8 cellular contexts compared by ENCODE assay signal in the genomic region with DNA sequence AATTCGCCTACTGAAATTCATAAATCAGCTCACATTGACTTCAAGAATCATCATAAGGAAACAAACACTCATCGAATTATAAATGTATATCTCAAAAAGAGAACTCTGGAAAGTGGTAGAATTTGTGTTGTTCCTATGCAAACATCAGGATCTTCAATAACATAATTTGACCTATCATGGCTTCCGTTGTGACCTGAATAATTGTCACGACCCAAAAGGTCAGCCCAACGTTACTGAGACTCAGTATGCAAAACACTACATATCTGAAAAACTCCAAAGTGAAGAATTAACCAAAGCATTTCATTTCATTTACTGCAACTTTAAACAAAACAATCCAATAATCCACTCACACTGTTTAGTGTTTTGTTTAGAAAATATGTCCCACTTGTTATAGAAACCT. TPM values are rescaled to one million over a fixed set of nuclear protein-coding genes. Genes with fewer than 3 reads are reported as not detected.
A peak's percentile ranks its signal among the peaks of the same experiment; 100 is the strongest.
DNase-seq lines count a peak whose midpoint lies in the region; ATAC-seq, FAIRE-seq and TF ChIP-seq lines count a peak whose summit lies in the region.

No MANE protein-coding gene starts in this region.

- H3K27ac ChIP-seq in KMS-11 = peak overlapping the region; percentile 98; the same call in 1 of the 2 replicates
- peak overlapping the region; percentile 98 for H3K27ac ChIP-seq in naive thymus-derived CD4-positive, alpha-beta T cell (ENCODE audit: low read depth, low read length)

- DNase-seq in AG10803 (ENCODE audit: low read depth) = no peak
- DNase-seq in bronchial epithelial cell (ENCODE audit: low read depth) = no peak
- no peak for DNase-seq in naive thymus-derived CD4-positive, alpha-beta T cell
- no peak for DNase-seq in stimulated activated naive CD4-positive, alpha-beta T cell treated with Interleukin-2 at 50 U/mL for 16 hours (lab: John Stamatoyannopoulos, UW)
- DNase-seq in EL = no peak
- DNase-seq in NCI-H1092 (lab: John Stamatoyannopoulos, UW) = no peak
- no peak for DNase-seq in head of caudate nucleus

- H2AFZ ChIP-seq in KMS-11 (ENCODE audit: low read depth) = no peak overlapping the region

- H3K36me3 ChIP-seq in KMS-11 (ENCODE audit: insufficient read depth) (no peaks in the 10 kb centered on the region), bronchial epithelial cell (ENCODE audit: control insufficient read depth, insufficient read depth, low read length) (no peaks in the 10 kb centered on the region)
- H3K36me3 ChIP-seq in naive thymus-derived CD4-positive, alpha-beta T cell (ENCODE audit: control insufficient read depth in 2 of 3, insufficient read depth in 3 of 3, low read length in 3 of 3) = peaks cover 0 to 5% (median 0%) of the 10 kb centered on the region in 3 experiments

- intact Hi-C loops in naive thymus-derived CD4-positive, alpha-beta T cell (cut with micrococcal nuclease) = loop anchor here (2.0 to 10.0 kb wide), 12 partner anchors 25 to 1331 kb away; a partner anchor contains a TSS
- intact Hi-C loops in head of caudate nucleus (cut with DNase I) = loop anchor here (2.0 to 10.0 kb wide), 2 partner anchors 163 to 371 kb away; a partner anchor contains a TSS

- H3K4me3 Mint-ChIP-seq in naive thymus-derived CD4-positive, alpha-beta T cell = peak overlapping the region in 5 of 10 donors; percentile 95 to 99 (median 97)

- no peaks in the 10 kb centered on the region for H3K9me3 ChIP-seq in naive thymus-derived CD4-positive, alpha-beta T cell (ENCODE audit: control insufficient read depth in 2 of 3, low read length in 3 of 3)

- peak overlapping the region; percentile 80; the same call in 1 of the 2 replicates for H3K9ac ChIP-seq in KMS-11

- H3K4me1 ChIP-seq in KMS-11 (ENCODE audit: low read depth, poor library complexity, severe bottlenecking) = peaks cover 41% of the 10 kb centered on the region
- peaks cover 49 to 50% of the 10 kb centered on the region in 2 donors for H3K4me1 ChIP-seq in naive thymus-derived CD4-positive, alpha-beta T cell (ENCODE audit: control insufficient read depth in 2 of 2, insufficient read depth in 2 of 2, low read length in 2 of 2)

- POLR2A ChIA-PET in naive thymus-derived CD4-positive, alpha-beta T cell (lab: Charles Lee) = interaction anchor here (0.8 to 1.4 kb wide), 2 partner anchors 13 to 19 kb away, joined by 3 to 4 read pairs; no protein-coding TSS in a partner anchor

- H3K9me3 Mint-ChIP-seq in naive thymus-derived CD4-positive, alpha-beta T cell = peaks cover 0 to 7% (median 0%) of the 10 kb centered on the region in 11 donors

- peaks cover 0 to 3% (median 0%) of the 10 kb centered on the region in 5 donors for H3K27me3 Mint-ChIP-seq in naive thymus-derived CD4-positive, alpha-beta T cell

- H3K27me3 ChIP-seq in KMS-11 (ENCODE audit: insufficient read depth, low read depth) (no peaks in the 10 kb centered on the region), bronchial epithelial cell (ENCODE audit: control insufficient read depth, insufficient read depth, low read length) (no peaks in the 10 kb centered on the region)
- H3K27me3 ChIP-seq in naive thymus-derived CD4-positive, alpha-beta T cell (ENCODE audit: control insufficient read depth in 2 of 2, insufficient read depth in 2 of 2, low read length in 2 of 2) = no peaks in the 10 kb centered on the region

- H3K79me2 ChIP-seq in KMS-11 (ENCODE audit: insufficient read depth, low read depth) = peaks cover 57% of the 10 kb centered on the region

- ATAC-seq in naive thymus-derived CD4-positive, alpha-beta T cell = no peak

- 0 out of 2 replicates have a peak, but pooled peaks cover 6% of the 10 kb centered on the region for H4K20me1 ChIP-seq in KMS-11 (ENCODE audit: insufficient read depth)

- H3K27ac Mint-ChIP-seq in naive thymus-derived CD4-positive, alpha-beta T cell = peak overlapping the region; percentile 88 to 100 (median 99)

- peaks cover 17 to 31% (median 23%) of the 10 kb centered on the region in 7 donors for H3K4me1 Mint-ChIP-seq in naive thymus-derived CD4-positive, alpha-beta T cell

- peak overlapping the region; percentile 92 for H3K4me3 ChIP-seq in AG10803 (ENCODE audit: low read length)
- no peak overlapping the region for H3K4me3 ChIP-seq in KMS-11 (IDR thresholded peaks at IDR 0.05; ENCODE audit: insufficient read depth, low read depth, low read length)
- H3K4me3 ChIP-seq in bronchial epithelial cell (ENCODE audit: low read depth, low read length) = peak overlapping the region; percentile 86
- H3K4me3 ChIP-seq in naive thymus-derived CD4-positive, alpha-beta T cell (ENCODE audit: low read length) = peak overlapping the region; percentile 95

- CTCF ChIA-PET in naive thymus-derived CD4-positive, alpha-beta T cell (lab: Charles Lee) = interaction anchor here (1.1 kb wide), 1 partner anchor 44 kb away, joined by 3 read pairs; no protein-coding TSS in a partner anchor

- peaks cover 0 to 6% (median 1%) of the 10 kb centered on the region in 5 donors for H3K36me3 Mint-ChIP-seq in naive thymus-derived CD4-positive, alpha-beta T cell

- H3K4me2 ChIP-seq in KMS-11 = peak overlapping the region; percentile 65

- no peak for FAIRE-seq in bronchial epithelial cell (lab: Jason Lieb, UNC)

- TF ChIP-seq CTCF in AG10803 (conservative IDR thresholded peaks at IDR 0.05; ENCODE audit: low read length) (no peak), KMS-11 (conservative IDR thresholded peaks at IDR 0.05; ENCODE audit: low read depth, low read length) (no peak), bronchial epithelial cell (IDR thresholded peaks at IDR 0.05; ENCODE audit: insufficient read depth, low read length, severe bottlenecking) (no peak)

RNA-seq across cellular contexts. Expression of a gene that starts 1.2 kb away (rescaled TPM):
- 14.2 and 31.1 TPM in 2 replicates for total RNA-seq in bronchial epithelial cell
- 100 to 1,000 TPM in 3 of 5 experiments, 10 to 100 TPM in 2; 50.9 to 186 (median 114) TPM for total RNA-seq in naive thymus-derived CD4-positive, alpha-beta T cell
- 10 to 100 TPM; 36.7 to 49.6 TPM for polyA plus RNA-seq in naive thymus-derived CD4-positive, alpha-beta T cell
